In genomic region chr4:73341454-73341853, GRCh38 we compare ENCODE assay signal across 8 cellular contexts.
DNase-seq lines count a peak whose midpoint lies in the region; ATAC-seq and TF ChIP-seq lines count a peak whose summit lies in the region.

No MANE protein-coding gene starts in this region.

- H3K36me3 ChIP-seq in PC-9 (ENCODE audit: low read depth) (no peaks in the 10 kb centered on the region), neuronal stem cell (replicated peaks in 1 of 2; ENCODE audit: control insufficient read depth in 2 of 2, insufficient read depth in 2 of 2, low read length in 2 of 2) (no peaks in the 10 kb centered on the region), vagina (no peaks in the 10 kb centered on the region)

- H3K79me2 ChIP-seq in PC-9 (ENCODE audit: low read depth), result no peaks in the 10 kb centered on the region

- H3F3A ChIP-seq in PC-9 (ENCODE audit: insufficient read depth, low read depth), result no peaks in the 10 kb centered on the region

- no peak overlapping the region for H4K8ac ChIP-seq in neuronal stem cell (ENCODE audit: low read depth, low read length)

- no peak overlapping the region for H4K91ac ChIP-seq in neuronal stem cell (ENCODE audit: low read depth, low read length, poor library complexity)

- no peaks in the 10 kb centered on the region for H4K20me1 ChIP-seq in PC-9 (ENCODE audit: insufficient read depth)

- TF ChIP-seq CTCF in PC-9 (conservative IDR thresholded peaks at IDR 0.05), result peak; percentile 45
- peak; percentile 88 for TF ChIP-seq CTCF in epithelial cell of esophagus (IDR thresholded peaks at IDR 0.05; ENCODE audit: insufficient read depth, low read depth, low read length, missing control alignments)
- TF ChIP-seq CTCF in vagina (IDR thresholded peaks at IDR 0.05), result no peak

- no peak overlapping the region for H3K23ac ChIP-seq in neuronal stem cell (ENCODE audit: low read depth, low read length, poor library complexity)

- no peak overlapping the region for H3K9ac ChIP-seq in neuronal stem cell (ENCODE audit: low read depth, low read length, poor library complexity)

- H3K79me1 ChIP-seq in neuronal stem cell (ENCODE audit: low read depth, low read length), result no peaks in the 10 kb centered on the region

- no peak overlapping the region for H2BK15ac ChIP-seq in neuronal stem cell (ENCODE audit: low read length)

- DNase-seq in C1 segment of cervical spinal cord (lab: John Stamatoyannopoulos, UW) (peak in 9 of 14 donors; percentile 2 to 33 (median 13)), LHCN-M2 (ENCODE audit: low read depth) (peak; percentile 59), PC-9 (peak in 1 of 2 experiments; percentile 4), epithelial cell of esophagus (ENCODE audit: low read depth) (peak; percentile 78), neuronal stem cell (ENCODE audit: low spot score) (peak; percentile 56), vagina (ENCODE audit: extremely low spot score in 2 of 2) (no peak)

- H3K4me1 ChIP-seq in PC-9 (replicated peaks; ENCODE audit: insufficient read depth), result no peaks in the 10 kb centered on the region
- no peaks in the 10 kb centered on the region for H3K4me1 ChIP-seq in neuronal stem cell (ENCODE audit: control insufficient read depth in 2 of 2, insufficient read depth in 1 of 2, low read depth in 1 of 2, low read length in 2 of 2)
- H3K4me1 ChIP-seq in vagina, result no peaks in the 10 kb centered on the region

- H3K4ac ChIP-seq in neuronal stem cell (ENCODE audit: low read length), result no peak overlapping the region

- H3K9me3 ChIP-seq in PC-9 (ENCODE audit: insufficient read depth, low read depth) (no peaks in the 10 kb centered on the region), neuronal stem cell (replicated peaks in 1 of 2; ENCODE audit: control insufficient read depth in 2 of 2, insufficient read depth in 1 of 2, low read depth in 1 of 2, low read length in 2 of 2) (no peaks in the 10 kb centered on the region), vagina (no peaks in the 10 kb centered on the region)

- no CpG with 5 or more reads among the region's 4 CpGs for WGBS in neuronal stem cell (ENCODE audit: extremely low coverage in 2 of 2, insufficient read length in 2 of 2, insufficient replicate concordance in 1 of 2), 2 donors

- no peak for TF ChIP-seq POLR2A in vagina (IDR thresholded peaks at IDR 0.05)

- no peak overlapping the region for H2AK5ac ChIP-seq in neuronal stem cell (ENCODE audit: low read depth, low read length)

- no peak overlapping the region for H3K4me2 ChIP-seq in PC-9
- no peak overlapping the region for H3K4me2 ChIP-seq in neuronal stem cell (ENCODE audit: insufficient read depth, low read length, poor library complexity, severe bottlenecking)

- H3K9me2 ChIP-seq in PC-9 (ENCODE audit: insufficient read depth), result no peaks in the 10 kb centered on the region

- CTCF ChIA-PET in PC-9 (lab: Charles Lee), result interaction anchor here (0.6 kb wide), 2 partner anchors 311 to 504 kb away, joined by 3 to 5 read pairs; no protein-coding TSS in a partner anchor

- H3K27ac ChIP-seq in PC-9 (no peak overlapping the region), neuronal stem cell (replicated peaks; ENCODE audit: low read length) (no peak overlapping the region), vagina (no peak overlapping the region)

- H2BK120ac ChIP-seq in neuronal stem cell (ENCODE audit: low read depth, low read length), result no peak overlapping the region

- H3K27me3 ChIP-seq in PC-9 (ENCODE audit: insufficient read depth, low read depth) (no peaks in the 10 kb centered on the region), neuronal stem cell (ENCODE audit: control insufficient read depth in 3 of 3, insufficient read depth in 3 of 3, low read depth in 1 of 3, low read length in 3 of 3) (no peaks in the 10 kb centered on the region), vagina (no peaks in the 10 kb centered on the region)

- ATAC-seq in GM18861 (IDR thresholded peaks at IDR 0.05; ENCODE audit: unreplicated experiment), result peak; percentile 45
- ATAC-seq in HG03108 (IDR thresholded peaks at IDR 0.05; ENCODE audit: unreplicated experiment), result no peak

- intact Hi-C loops in PC-9 (cut with micrococcal nuclease; ENCODE audit: unreplicated experiment), result loop anchor here (1.0 to 10.0 kb wide), 5 partner anchors 233 to 793 kb away; partner anchors contain the start of gene CXCL1
- intact Hi-C loops in vagina (cut with DNase I), result no loop called here

- H2AFZ ChIP-seq in PC-9 (no peak overlapping the region), neuronal stem cell (ENCODE audit: low read length) (no peak overlapping the region)

- no TSS peak for BruUV-seq in PC-9 (replicated peaks; lab: Mats Ljungman, UMichigan)

- H3K18ac ChIP-seq in neuronal stem cell (ENCODE audit: low read length), result no peak overlapping the region

- no peak overlapping the region for H2BK5ac ChIP-seq in neuronal stem cell (ENCODE audit: low read length)

- no peak overlapping the region for H3K14ac ChIP-seq in neuronal stem cell (ENCODE audit: low read length)

- no peak overlapping the region for H2BK12ac ChIP-seq in neuronal stem cell (ENCODE audit: low read length)

- H3K4me3 ChIP-seq in PC-9 (no peak overlapping the region), epithelial cell of esophagus (ENCODE audit: low read length) (no peak overlapping the region), neuronal stem cell (ENCODE audit: low read length in 2 of 2) (no peak overlapping the region), vagina (no peak overlapping the region)

- POLR2A ChIA-PET in PC-9 (lab: Charles Lee; ENCODE audit: unreplicated experiment), result no interaction called here

Comparison
In these comparisons a context has a peak if more than half of its experiments do, and no peak if none do; other contexts are left out.
1. DNase-seq: peak in C1 segment of cervical spinal cord (9 of 14), LHCN-M2 (single experiment), epithelial cell of esophagus (single experiment) and neuronal stem cell (single experiment); none in vagina (0 of 2).
2. CTCF ChIP-seq: peak in PC-9 (single experiment) and epithelial cell of esophagus (single experiment); none in vagina (0 of 3).